Comparison of ENCODE assay signal across 33 cellular contexts in genomic region chr3:134179508-134179907, GRCh38.
"Had no signal": no experiment of that assay in that cellular context is flagged by ENCODE, and none has a peak within 500 bp of the region (broad histone marks: within the 10 kb centered on the region; RNA-seq: fewer than 3 reads in every experiment).

No MANE protein-coding gene starts in this region.

- H3K9me2 ChIP-seq: SK-N-SH had no signal

- ATAC-seq: activated CD4-positive, alpha-beta T cell treated with anti-CD3 and anti-CD28 coated beads for 36 hours; activated CD4-positive, CD25-positive, alpha-beta regulatory T cell treated with anti-CD3 and anti-CD28 coated beads, Interleukin-2, amount 50 U/mL, for 24 hours; activated CD8-positive, alpha-beta T cell treated with anti-CD3 and anti-CD28 coated beads, Interleukin-2, amount 10 ng/mL, durations not matched to agents 7 days and 5 days; PC-3; WTC11 had no signal

- H3K27me3 Mint-ChIP-seq: activated CD4-positive, alpha-beta T cell treated with anti-CD3 and anti-CD28 coated beads for 36 hours; activated CD4-positive, alpha-beta T cell treated with anti-CD3 and anti-CD28 coated beads, Interleukin-2, amount 10 ng/mL, durations not matched to agents 7 days and 5 days; activated naive CD4-positive, alpha-beta T cell treated with anti-CD3 and anti-CD28 coated beads, Interleukin-2, amount 50 U/mL, for 24 hours; activated naive CD8-positive, alpha-beta T cell treated with anti-CD3 and anti-CD28 coated beads, Interleukin-2, amount 10 ng/mL, durations not matched to agents 7 days and 5 days; activated T-cell treated with anti-CD3 and anti-CD28 coated beads, Interleukin-2, amount 50 U/mL, for 24 hours; brain had no signal

- H3K4me3 Mint-ChIP-seq: activated CD4-positive, alpha-beta T cell treated with anti-CD3 and anti-CD28 coated beads for 36 hours; activated CD4-positive, alpha-beta T cell treated with anti-CD3 and anti-CD28 coated beads, Interleukin-2, amount 10 ng/mL, durations not matched to agents 7 days and 5 days; activated CD8-positive, alpha-beta T cell treated with anti-CD3 and anti-CD28 coated beads, Interleukin-2, amount 10 ng/mL, durations not matched to agents 7 days and 5 days; activated naive CD4-positive, alpha-beta T cell treated with anti-CD3 and anti-CD28 coated beads, Interleukin-2, amount 50 U/mL, for 24 hours; activated naive CD8-positive, alpha-beta T cell treated with anti-CD3 and anti-CD28 coated beads, Interleukin-2, amount 10 ng/mL, durations not matched to agents 7 days and 5 days; activated T-cell treated with anti-CD3 and anti-CD28 coated beads, Interleukin-2, amount 50 U/mL, for 24 hours; brain; T-helper 1 cell treated with Interleukin-12 subunit alpha and Interleukin-12 subunit beta and Interleukin-4 antibody, amounts not matched to agents 30 μg/mL and 1 μg/mL, for 36 hours; T-helper 2 cell treated with Interferon-gamma antibody and Interleukin-4, amounts not matched to agents 5 μg/mL and 100 μg/mL, for 36 hours; WTC11 had no signal

- H3K4me1 ChIP-seq: adrenal gland, Peyer's patch, SJSA1 had no signal

- H3K4me1 Mint-ChIP-seq: activated CD4-positive, alpha-beta T cell treated with anti-CD3 and anti-CD28 coated beads, Interleukin-2, amount 10 ng/mL, durations not matched to agents 7 days and 5 days had no signal

- H3K27me3 ChIP-seq: adrenal gland, Peyer's patch, SJSA1 had no signal

- H3K4me2 ChIP-seq: SK-N-SH had no signal

- DNase-seq: activated CD4-positive, alpha-beta T cell treated with anti-CD3 and anti-CD28 coated beads for 36 hours; activated CD4-positive, alpha-beta T cell treated with anti-CD3 and anti-CD28 coated beads, Interleukin-2, amount 10 ng/mL, durations not matched to agents 7 days and 5 days; activated CD4-positive, alpha-beta T cell treated with anti-CD3 and anti-CD28 coated beads, Interleukin-2, amount 50 U/mL, for 48 hours; activated CD8-positive, alpha-beta T cell treated with anti-CD3 and anti-CD28 coated beads, Interleukin-2, amount 10 ng/mL, durations not matched to agents 7 days and 5 days; activated gamma-delta T cell; activated naive CD4-positive, alpha-beta T cell treated with Interleukin-2 at 50 U/mL for 16 hours; activated naive CD8-positive, alpha-beta T cell treated with anti-CD3 and anti-CD28 coated beads, Interleukin-2, amount 10 ng/mL, durations not matched to agents 7 days and 5 days; activated T-cell treated with anti-CD3 and anti-CD28 coated beads, Interleukin-2, amount 50 U/mL, for 24 hours; adrenal gland; anterior cingulate cortex; central memory CD4-positive, alpha-beta T cell; Karpas-422; NCI-H1105; NCI-H1417 treated with DMSO at 0.1 percent for 48 hours; NCI-H187 treated with DMSO at 0.1 percent for 48 hours; NCI-H2081; NCI-H345; NCI-H524 treated with DMSO at 0.1 percent for 48 hours; PC-3; Peyer's patch; RPMI8226; SHP77 treated with DMSO at 0.1 percent for 48 hours; SK-N-SH had no signal

- H3K27ac ChIP-seq: adrenal gland, Peyer's patch, SJSA1 had no signal

- H3K9me3 Mint-ChIP-seq: activated CD4-positive, alpha-beta T cell treated with anti-CD3 and anti-CD28 coated beads, Interleukin-2, amount 10 ng/mL, durations not matched to agents 7 days and 5 days; activated naive CD4-positive, alpha-beta T cell treated with anti-CD3 and anti-CD28 coated beads, Interleukin-2, amount 50 U/mL, for 24 hours; activated naive CD8-positive, alpha-beta T cell treated with anti-CD3 and anti-CD28 coated beads, Interleukin-2, amount 10 ng/mL, durations not matched to agents 7 days and 5 days; activated T-cell treated with anti-CD3 and anti-CD28 coated beads, Interleukin-2, amount 50 U/mL, for 24 hours; activated T-helper 2 cell treated with anti-CD3 and anti-CD28 coated beads, Interferon-gamma antibody, Interleukin-2, Interleukin-4, amounts not matched to agents 10 μg/mL and 5 μg/mL and 100 μg/mL, durations not matched to agents 14 hours and 24 hours and 36 hours; brain; T-helper 1 cell treated with Interleukin-12 subunit alpha and Interleukin-12 subunit beta and Interleukin-4 antibody, amounts not matched to agents 30 μg/mL and 1 μg/mL, for 36 hours; T-helper 2 cell treated with Interferon-gamma antibody and Interleukin-4, amounts not matched to agents 5 μg/mL and 100 μg/mL, for 36 hours; WTC11 had no signal

- H3K9ac ChIP-seq: SK-N-SH had no signal

- H3K4me3 ChIP-seq: adrenal gland, Peyer's patch, SJSA1 had no signal

- H3K27ac Mint-ChIP-seq: activated CD4-positive, alpha-beta T cell treated with anti-CD3 and anti-CD28 coated beads for 36 hours; activated CD4-positive, alpha-beta T cell treated with anti-CD3 and anti-CD28 coated beads, Interleukin-2, amount 10 ng/mL, durations not matched to agents 7 days and 5 days; activated CD8-positive, alpha-beta T cell treated with anti-CD3 and anti-CD28 coated beads, Interleukin-2, amount 10 ng/mL, durations not matched to agents 7 days and 5 days; activated naive CD4-positive, alpha-beta T cell treated with anti-CD3 and anti-CD28 coated beads, Interleukin-2, amount 50 U/mL, for 24 hours; activated naive CD8-positive, alpha-beta T cell treated with anti-CD3 and anti-CD28 coated beads, Interleukin-2, amount 10 ng/mL, durations not matched to agents 7 days and 5 days; activated T-cell treated with anti-CD3 and anti-CD28 coated beads, Interleukin-2, amount 50 U/mL, for 24 hours; activated T-helper 2 cell treated with anti-CD3 and anti-CD28 coated beads, Interferon-gamma antibody, Interleukin-2, Interleukin-4, amounts not matched to agents 10 μg/mL and 5 μg/mL and 100 μg/mL, durations not matched to agents 14 hours and 24 hours and 36 hours; T-helper 1 cell treated with Interleukin-12 subunit alpha and Interleukin-12 subunit beta and Interleukin-4 antibody, amounts not matched to agents 30 μg/mL and 1 μg/mL, for 36 hours; T-helper 2 cell treated with Interferon-gamma antibody and Interleukin-4, amounts not matched to agents 5 μg/mL and 100 μg/mL, for 36 hours; WTC11 had no signal

- FAIRE-seq: bronchial epithelial cell, TTC549 had no signal
